Comparison of ENCODE assay signal across 10 cellular contexts in the genomic region with DNA sequence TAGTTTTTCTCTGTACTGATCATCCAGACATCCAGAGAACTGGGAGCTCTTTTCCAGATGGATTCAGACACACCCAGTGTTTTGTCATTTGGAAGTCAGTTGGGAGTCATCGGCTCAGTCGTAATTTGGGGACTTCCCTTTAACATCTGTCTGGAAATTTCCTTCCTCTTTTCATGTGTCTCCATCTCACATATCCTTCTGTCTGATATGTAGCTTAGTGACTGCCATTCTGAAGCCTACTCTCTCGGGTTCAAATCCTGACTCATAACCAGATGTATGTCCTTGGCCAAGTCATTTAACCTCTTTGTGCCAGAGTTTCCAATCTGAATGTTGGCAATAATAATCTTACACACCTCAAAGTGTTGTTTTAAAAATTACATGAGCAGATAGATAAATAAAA.
DNase-seq lines count a peak whose midpoint lies in the region; ATAC-seq and TF ChIP-seq lines count a peak whose summit lies in the region.
"Had no signal": no experiment of that assay in that cellular context is flagged by ENCODE, and none has a peak within 500 bp of the region (broad histone marks: within the 10 kb centered on the region; RNA-seq: fewer than 3 reads in every experiment).

No MANE protein-coding gene starts in this region.

- H3K4me3 Mint-ChIP-seq in T-helper 1 cell treated with Interleukin-12 subunit alpha and Interleukin-12 subunit beta and Interleukin-4 antibody, amounts not matched to agents 30 μg/mL and 1 μg/mL, for 36 hours, result peak overlapping the region; percentile 51
- H3K4me3 Mint-ChIP-seq in stimulated activated effector memory CD8-positive, alpha-beta T cell treated with anti-CD3 and anti-CD28 coated beads, Interleukin-12 subunit alpha, Interleukin-12 subunit beta, amount 100 ng/mL, for 72 hours, result peak overlapping the region; percentile 85

- peaks cover 26% of the 10 kb centered on the region for H3K4me1 Mint-ChIP-seq in T-helper 1 cell treated with Interleukin-12 subunit alpha and Interleukin-12 subunit beta and Interleukin-4 antibody, amounts not matched to agents 30 μg/mL and 1 μg/mL, for 36 hours (ENCODE audit: low read depth)
- H3K4me1 Mint-ChIP-seq in stimulated activated effector memory CD8-positive, alpha-beta T cell treated with anti-CD3 and anti-CD28 coated beads, Interleukin-12 subunit alpha, Interleukin-12 subunit beta, amount 100 ng/mL, for 72 hours, result peaks cover 45% of the 10 kb centered on the region

- no peak for TF ChIP-seq POLR2A in erythroblast (IDR thresholded peaks at IDR 0.05; ENCODE audit: low read length)

- H3K9me3 Mint-ChIP-seq in T-helper 1 cell treated with Interleukin-12 subunit alpha and Interleukin-12 subunit beta and Interleukin-4 antibody, amounts not matched to agents 30 μg/mL and 1 μg/mL, for 36 hours, result no peaks in the 10 kb centered on the region
- H3K9me3 Mint-ChIP-seq in stimulated activated effector memory CD8-positive, alpha-beta T cell treated with anti-CD3 and anti-CD28 coated beads, Interleukin-12 subunit alpha, Interleukin-12 subunit beta, amount 100 ng/mL, for 72 hours, result no peaks in the 10 kb centered on the region

- ATAC-seq in stimulated activated effector memory CD8-positive, alpha-beta T cell treated with anti-CD3 and anti-CD28 coated beads, Interleukin-12 subunit alpha, Interleukin-12 subunit beta, amount 100 ng/mL, for 72 hours, result no peak
- ATAC-seq in GM21825 (IDR thresholded peaks at IDR 0.05; ENCODE audit: unreplicated experiment) (no peak), GM18520 (IDR thresholded peaks at IDR 0.05; ENCODE audit: unreplicated experiment) (no peak), GM21447 (IDR thresholded peaks at IDR 0.05; ENCODE audit: unreplicated experiment) (no peak)

- H3K27me3 Mint-ChIP-seq in T-helper 1 cell treated with Interleukin-12 subunit alpha and Interleukin-12 subunit beta and Interleukin-4 antibody, amounts not matched to agents 30 μg/mL and 1 μg/mL, for 36 hours (ENCODE audit: low read depth), result no peaks in the 10 kb centered on the region

- peak overlapping the region; percentile 56 for H3K27ac Mint-ChIP-seq in T-helper 1 cell treated with Interleukin-12 subunit alpha and Interleukin-12 subunit beta and Interleukin-4 antibody, amounts not matched to agents 30 μg/mL and 1 μg/mL, for 36 hours
- H3K27ac Mint-ChIP-seq in stimulated activated effector memory CD8-positive, alpha-beta T cell treated with anti-CD3 and anti-CD28 coated beads, Interleukin-12 subunit alpha, Interleukin-12 subunit beta, amount 100 ng/mL, for 72 hours, result peak overlapping the region; percentile 39

- DNase-seq in T-helper 1 cell (no peak), SIG-M5 (lab: John Stamatoyannopoulos, UW) (peak; percentile 52), erythroblast (lab: John Stamatoyannopoulos, UW) (peak; percentile 14 to 42)
- DNase-seq in stimulated activated effector memory CD8-positive, alpha-beta T cell treated with anti-CD3 and anti-CD28 coated beads, Interleukin-12 subunit alpha, Interleukin-12 subunit beta, amount 100 ng/mL, for 72 hours (ENCODE audit: low spot score in 2 of 2), result no peak
- DNase-seq: 8988T, cortex of kidney had no signal

- H3K36me3 Mint-ChIP-seq in T-helper 1 cell treated with Interleukin-12 subunit alpha and Interleukin-12 subunit beta and Interleukin-4 antibody, amounts not matched to agents 30 μg/mL and 1 μg/mL, for 36 hours (ENCODE audit: low read depth), result peaks cover 22% of the 10 kb centered on the region
- peaks cover 75% of the 10 kb centered on the region for H3K36me3 Mint-ChIP-seq in stimulated activated effector memory CD8-positive, alpha-beta T cell treated with anti-CD3 and anti-CD28 coated beads, Interleukin-12 subunit alpha, Interleukin-12 subunit beta, amount 100 ng/mL, for 72 hours

Comparison
In these comparisons a context has a peak if more than half of its experiments do, and no peak if none do; other contexts are left out.
1. DNase-seq: peak in SIG-M5 (single experiment) and erythroblast (2 of 2); none in T-helper 1 cell (0 of 5) and stimulated activated effector memory CD8-positive, alpha-beta T cell treated with anti-CD3 and anti-CD28 coated beads, Interleukin-12 subunit alpha, Interleukin-12 subunit beta, amount 100 ng/mL, for 72 hours (0 of 2).